26 cellular contexts compared by ENCODE assay signal in the genomic region with DNA sequence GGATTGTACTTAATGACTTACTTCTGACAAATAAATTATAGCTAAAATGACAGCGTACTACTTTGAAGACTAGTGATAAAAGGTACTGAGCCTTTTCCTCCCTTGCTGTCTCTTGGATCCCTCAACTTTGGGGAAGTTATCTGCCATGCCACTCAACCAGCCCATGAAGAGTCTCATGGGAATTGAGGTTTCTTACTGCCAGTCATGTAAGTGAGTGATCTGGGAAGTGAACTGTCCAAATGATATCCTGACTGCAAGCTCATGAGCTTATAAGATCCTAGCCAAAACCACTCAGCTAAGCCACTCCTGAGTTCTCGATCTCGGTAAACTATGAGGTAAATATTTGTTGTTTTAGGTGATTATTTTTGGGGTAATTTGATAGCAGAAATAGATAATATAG.
"Had no signal": no experiment of that assay in that cellular context is flagged by ENCODE, and none has a peak within 500 bp of the region (broad histone marks: within the 10 kb centered on the region; RNA-seq: fewer than 3 reads in every experiment).

No MANE protein-coding gene starts in this region.

- H3K79me2 ChIP-seq: parathyroid adenoma had no signal

- DNase-seq: effector CD4-positive, alpha-beta T cell; endodermal cell; erythroblast; foreskin keratinocyte; kidney; left colon; left ventricle myocardium superior; mesenchymal stem cell; midbrain; naive thymus-derived CD4-positive, alpha-beta T cell; nephron progenitor cell; retina; right lobe of liver; spleen; stimulated activated CD4-positive, alpha-beta T cell treated with anti-CD3 and anti-CD28 coated beads, Interleukin-15, amount 100 ng/mL, for 24 hours; stimulated activated CD4-positive, alpha-beta T cell treated with anti-CD3 and anti-CD28 coated beads, Interleukin-1b, Interleukin-23, amount 100 ng/mL, for 48 hours; stimulated activated CD4-positive, alpha-beta T cell treated with anti-CD3 and anti-CD28 coated beads, Interleukin-4, amount 100 ng/mL, for 24 hours; testis; upper lobe of right lung had no signal

- ATAC-seq: foreskin keratinocyte; left colon; left ventricle myocardium superior; naive thymus-derived CD4-positive, alpha-beta T cell; right lobe of liver; stimulated activated memory B cell treated with anti-CD40 and anti-IgM and Interleukin-4, amounts not matched to agents 10 μg/mL and 1 μg/mL and 100 μg/mL, for 72 hours; upper lobe of right lung had no signal

- H3K9me3 Mint-ChIP-seq: endodermal cell, nephron progenitor cell had no signal

- H3K36me3 Mint-ChIP-seq: naive thymus-derived CD4-positive, alpha-beta T cell; stimulated activated memory B cell treated with anti-CD40 and anti-IgM and Interleukin-4, amounts not matched to agents 10 μg/mL and 1 μg/mL and 100 μg/mL, for 72 hours had no signal

- H3K9ac ChIP-seq: parathyroid adenoma had no signal

- H3K27me3 Mint-ChIP-seq: naive thymus-derived CD4-positive, alpha-beta T cell; stimulated activated memory B cell treated with anti-CD40 and anti-IgM and Interleukin-4, amounts not matched to agents 10 μg/mL and 1 μg/mL and 100 μg/mL, for 72 hours; stimulated activated naive CD8-positive, alpha-beta T cell treated with anti-CD3 and anti-CD28 coated beads, Interleukin-15, Interleukin-2, amounts not matched to agents 100 ng/mL and 50 ng/mL, for 24 hours had no signal

- H3K27ac Mint-ChIP-seq: endodermal cell; naive thymus-derived CD4-positive, alpha-beta T cell; nephron progenitor cell; stimulated activated memory B cell treated with anti-CD40 and anti-IgM and Interleukin-4, amounts not matched to agents 10 μg/mL and 1 μg/mL and 100 μg/mL, for 72 hours; stimulated activated naive CD8-positive, alpha-beta T cell treated with anti-CD3 and anti-CD28 coated beads, Interleukin-15, Interleukin-2, amounts not matched to agents 100 ng/mL and 50 ng/mL, for 24 hours had no signal

- H3K9me3 ChIP-seq: prostate gland, right lobe of liver, spleen, testis, tibial nerve, upper lobe of right lung, vagina had no signal

- H3K4me1 ChIP-seq: foreskin keratinocyte, parathyroid adenoma, prostate gland, right lobe of liver, spleen, testis, tibial nerve, upper lobe of right lung, vagina had no signal

- H3K4me3 Mint-ChIP-seq: endodermal cell; naive thymus-derived CD4-positive, alpha-beta T cell; nephron progenitor cell; stimulated activated memory B cell treated with anti-CD40 and anti-IgM and Interleukin-4, amounts not matched to agents 10 μg/mL and 1 μg/mL and 100 μg/mL, for 72 hours; stimulated activated naive CD8-positive, alpha-beta T cell treated with anti-CD3 and anti-CD28 coated beads, Interleukin-15, Interleukin-2, amounts not matched to agents 100 ng/mL and 50 ng/mL, for 24 hours had no signal

- H3K27me3 ChIP-seq: foreskin keratinocyte, right lobe of liver, spleen, testis, tibial nerve, upper lobe of right lung, vagina had no signal

- H3K4me1 Mint-ChIP-seq: endodermal cell; naive thymus-derived CD4-positive, alpha-beta T cell; nephron progenitor cell; stimulated activated memory B cell treated with anti-CD40 and anti-IgM and Interleukin-4, amounts not matched to agents 10 μg/mL and 1 μg/mL and 100 μg/mL, for 72 hours had no signal

- H2AFZ ChIP-seq: parathyroid adenoma had no signal

- H3K27ac ChIP-seq: foreskin keratinocyte, parathyroid adenoma, prostate gland, right lobe of liver, spleen, testis, tibial nerve, upper lobe of right lung, vagina had no signal

- H3K36me3 ChIP-seq: prostate gland, right lobe of liver, spleen, tibial nerve, upper lobe of right lung, vagina had no signal

- H3K4me3 ChIP-seq: lung, prostate gland, right lobe of liver, spleen, testis, tibial nerve, upper lobe of right lung, vagina had no signal
